ENCODE assay signal across 8 cellular contexts in genomic region chr6:89413006-89413400, GRCh38. TPM values are rescaled to one million over a fixed set of nuclear protein-coding genes. Genes with fewer than 3 reads are reported as not detected.
DNase-seq lines count a peak whose midpoint lies in the region; ATAC-seq and TF ChIP-seq lines count a peak whose summit lies in the region.

No MANE protein-coding gene starts in this region.

- H3K23ac ChIP-seq in neuronal stem cell (ENCODE audit: low read depth, low read length, poor library complexity) = no peak overlapping the region

- CTCF ChIA-PET in CD8-positive, alpha-beta T cell (lab: Charles Lee) = interaction anchor here (2.4 kb wide), 1 partner anchor 41 kb away, joined by 7 read pairs; no protein-coding TSS in a partner anchor

- H2BK15ac ChIP-seq in neuronal stem cell (ENCODE audit: low read length) = no peak overlapping the region

- intact Hi-C loops in CD8-positive, alpha-beta T cell (cut with DNase I, micrococcal nuclease) = loop anchor here (2.0 to 10.0 kb wide), 3 partner anchors 41 to 1172 kb away; partner anchors contain the start of genes MAP3K7 (in 1 of the 2) and PNRC1 (in 1 of the 2)

- no peaks in the 10 kb centered on the region for H3K79me1 ChIP-seq in neuronal stem cell (ENCODE audit: low read depth, low read length)

- no peak overlapping the region for H3K27ac Mint-ChIP-seq in CD8-positive, alpha-beta T cell

- no peaks in the 10 kb centered on the region for H3K27me3 ChIP-seq in CD8-positive, alpha-beta T cell (ENCODE audit: insufficient read depth, low read length)
- H3K27me3 ChIP-seq in Loucy (ENCODE audit: insufficient read depth, low read length, poor library complexity, severe bottlenecking) (no peaks in the 10 kb centered on the region), duodenal mucosa (ENCODE audit: control insufficient read depth in 1 of 2, insufficient read depth in 2 of 2, low read length in 2 of 2) (peaks cover 9 to 34% of the 10 kb centered on the region in 2 donors), neuronal stem cell (ENCODE audit: control insufficient read depth in 3 of 3, insufficient read depth in 3 of 3, low read depth in 1 of 3, low read length in 3 of 3) (peaks cover 0 to 24% (median 13%) of the 10 kb centered on the region in 3 experiments)

- ATAC-seq in CD8-positive, alpha-beta T cell = no peak
- no peak for ATAC-seq in HG02610 (IDR thresholded peaks at IDR 0.05; ENCODE audit: unreplicated experiment)

- no peak for TF ChIP-seq CTCF in CD8-positive, alpha-beta T cell (IDR thresholded peaks at IDR 0.05)
- no peak for TF ChIP-seq CTCF in Loucy (conservative IDR thresholded peaks at IDR 0.05; ENCODE audit: low read length)

- H3K4me1 ChIP-seq in CD8-positive, alpha-beta T cell (ENCODE audit: insufficient read depth, low read length) = peaks cover 14% of the 10 kb centered on the region
- H3K4me1 ChIP-seq in Loucy (ENCODE audit: insufficient read depth, low read length, poor library complexity, severe bottlenecking) (peaks cover 38% of the 10 kb centered on the region), duodenal mucosa (ENCODE audit: control insufficient read depth in 1 of 2, insufficient read depth in 2 of 2, low read length in 2 of 2) (peaks cover 0 to 18% of the 10 kb centered on the region in 2 donors), neuronal stem cell (ENCODE audit: control insufficient read depth in 2 of 2, insufficient read depth in 1 of 2, low read depth in 1 of 2, low read length in 2 of 2) (peaks cover 4 to 16% of the 10 kb centered on the region in 2 donors)

- H4K91ac ChIP-seq in neuronal stem cell (ENCODE audit: low read depth, low read length, poor library complexity) = no peak overlapping the region

- H2AK5ac ChIP-seq in neuronal stem cell (ENCODE audit: low read depth, low read length) = no peak overlapping the region

- H3K9ac ChIP-seq in Loucy (ENCODE audit: low read depth, low read length, poor library complexity, severe bottlenecking) (peak overlapping the region; percentile 88), duodenal mucosa (ENCODE audit: low read depth in 1 of 2, low read length in 2 of 2) (no peak overlapping the region), neuronal stem cell (ENCODE audit: low read depth, low read length, poor library complexity) (no peak overlapping the region)

- H3K4ac ChIP-seq in neuronal stem cell (ENCODE audit: low read length) = no peak overlapping the region

- no peak for DNase-seq in CD8-positive, alpha-beta T cell
- DNase-seq in neuronal stem cell (ENCODE audit: low spot score) = no peak
- no peak for DNase-seq in amniotic stem cell (lab: John Stamatoyannopoulos, UW)
- no peak for DNase-seq in NCI-H226
- no peak for DNase-seq in EL

- no peaks in the 10 kb centered on the region for H3K9me3 Mint-ChIP-seq in CD8-positive, alpha-beta T cell

- H3K4me1 Mint-ChIP-seq in CD8-positive, alpha-beta T cell (ENCODE audit: low read depth) = peaks cover 20% of the 10 kb centered on the region

- H3K4me2 ChIP-seq in Loucy (ENCODE audit: low read depth, low read length, poor library complexity, severe bottlenecking) = peak overlapping the region; percentile 85
- peak overlapping the region; percentile 97 for H3K4me2 ChIP-seq in neuronal stem cell (ENCODE audit: insufficient read depth, low read length, poor library complexity, severe bottlenecking)

- H3K4me3 ChIP-seq in CD8-positive, alpha-beta T cell (ENCODE audit: low read depth, low read length) = peak overlapping the region; percentile 72
- H3K4me3 ChIP-seq in Loucy (ENCODE audit: low read length, poor library complexity, severe bottlenecking) = peak overlapping the region; percentile 84
- peak overlapping the region; percentile 64 to 76 for H3K4me3 ChIP-seq in duodenal mucosa (ENCODE audit: low read depth in 1 of 2, low read length in 2 of 2)
- peak overlapping the region in 1 of 2 donors; percentile 81 for H3K4me3 ChIP-seq in neuronal stem cell (ENCODE audit: low read length in 2 of 2)

- H2BK12ac ChIP-seq in neuronal stem cell (ENCODE audit: low read length) = no peak overlapping the region

- H3K36me3 ChIP-seq in CD8-positive, alpha-beta T cell (ENCODE audit: insufficient read depth, low read length) = no peaks in the 10 kb centered on the region
- H3K36me3 ChIP-seq in Loucy (ENCODE audit: insufficient read depth, low read length) (no peaks in the 10 kb centered on the region), duodenal mucosa (ENCODE audit: control insufficient read depth in 1 of 2, insufficient read depth in 2 of 2, low read length in 2 of 2) (no peaks in the 10 kb centered on the region), neuronal stem cell (replicated peaks in 1 of 2; ENCODE audit: control insufficient read depth in 2 of 2, insufficient read depth in 2 of 2, low read length in 2 of 2) (no peaks in the 10 kb centered on the region)

- H3K27me3 Mint-ChIP-seq in CD8-positive, alpha-beta T cell (ENCODE audit: low read depth) = peaks cover 17% of the 10 kb centered on the region

- H3K27ac ChIP-seq in CD8-positive, alpha-beta T cell (ENCODE audit: low read depth, low read length) = no peak overlapping the region
- H3K27ac ChIP-seq in duodenal mucosa (ENCODE audit: low read depth, low read length) (no peak overlapping the region), neuronal stem cell (replicated peaks; ENCODE audit: low read length) (no peak overlapping the region)

- H4K20me1 ChIP-seq in Loucy (ENCODE audit: insufficient read depth, low read length, poor library complexity, severe bottlenecking) = peaks cover 14% of the 10 kb centered on the region

- no peak overlapping the region for H4K8ac ChIP-seq in neuronal stem cell (ENCODE audit: low read depth, low read length)

- H3K79me2 ChIP-seq in Loucy (ENCODE audit: insufficient read depth, low read length) = peaks cover 48% of the 10 kb centered on the region

- WGBS in neuronal stem cell (ENCODE audit: extremely low coverage in 2 of 2, insufficient read length in 2 of 2, insufficient replicate concordance in 1 of 2), 2 donors = no CpG with 5 or more reads among the region's 9 CpGs

- POLR2A ChIA-PET in CD8-positive, alpha-beta T cell (lab: Charles Lee) = no interaction called here

- no peaks in the 10 kb centered on the region for H3K9me3 ChIP-seq in CD8-positive, alpha-beta T cell (ENCODE audit: low read length)
- no peaks in the 10 kb centered on the region for H3K9me3 ChIP-seq in Loucy (ENCODE audit: insufficient read depth, low read depth, low read length)
- H3K9me3 ChIP-seq in duodenal mucosa (ENCODE audit: control insufficient read depth in 1 of 2, low read length in 2 of 2) = no peaks in the 10 kb centered on the region
- H3K9me3 ChIP-seq in neuronal stem cell (replicated peaks in 1 of 2; ENCODE audit: control insufficient read depth in 2 of 2, insufficient read depth in 1 of 2, low read depth in 1 of 2, low read length in 2 of 2) = no peaks in the 10 kb centered on the region

- H3K36me3 Mint-ChIP-seq in CD8-positive, alpha-beta T cell = no peaks in the 10 kb centered on the region

- no peak overlapping the region for H2BK120ac ChIP-seq in neuronal stem cell (ENCODE audit: low read depth, low read length)

- H2BK5ac ChIP-seq in neuronal stem cell (ENCODE audit: low read length) = no peak overlapping the region

- peak overlapping the region; percentile 93 for H2AFZ ChIP-seq in Loucy (ENCODE audit: low read length)
- H2AFZ ChIP-seq in neuronal stem cell (ENCODE audit: low read length) = peak overlapping the region; percentile 98

- no peak overlapping the region for H3K18ac ChIP-seq in neuronal stem cell (ENCODE audit: low read length)

- H3K4me3 Mint-ChIP-seq in CD8-positive, alpha-beta T cell = peak overlapping the region; percentile 94

- no peaks in the 10 kb centered on the region for H3K9me2 ChIP-seq in Loucy (replicated peaks; ENCODE audit: low read depth, low read length)

- H3F3A ChIP-seq in Loucy (ENCODE audit: low read depth) = no peaks in the 10 kb centered on the region

- H3K14ac ChIP-seq in neuronal stem cell (ENCODE audit: low read length) = no peak overlapping the region

RNA-seq across cellular contexts. Expression of gene RRAGD, which starts 0.9 kb away (rescaled TPM):
- 1 to 10 TPM; 5.6 to 9.3 TPM for total RNA-seq in CD8-positive, alpha-beta T cell
- polyA plus RNA-seq in neuronal stem cell (2013, experiment 1 of 2) = 7.7 TPM
- polyA plus RNA-seq in neuronal stem cell (2013, experiment 2 of 2) = 7.7 TPM

RNA-seq across cellular contexts. Expression of gene ANKRD6, which starts 19.9 kb away (rescaled TPM):
- total RNA-seq in CD8-positive, alpha-beta T cell = 1 to 10 TPM; 4.3 to 5.9 TPM
- polyA plus RNA-seq in neuronal stem cell (2013, experiment 1 of 2) = 23.8 TPM
- polyA plus RNA-seq in neuronal stem cell (2013, experiment 2 of 2) = 25.7 TPM
